Comparison of ENCODE assay signal across 14 cellular contexts in the genomic region with DNA sequence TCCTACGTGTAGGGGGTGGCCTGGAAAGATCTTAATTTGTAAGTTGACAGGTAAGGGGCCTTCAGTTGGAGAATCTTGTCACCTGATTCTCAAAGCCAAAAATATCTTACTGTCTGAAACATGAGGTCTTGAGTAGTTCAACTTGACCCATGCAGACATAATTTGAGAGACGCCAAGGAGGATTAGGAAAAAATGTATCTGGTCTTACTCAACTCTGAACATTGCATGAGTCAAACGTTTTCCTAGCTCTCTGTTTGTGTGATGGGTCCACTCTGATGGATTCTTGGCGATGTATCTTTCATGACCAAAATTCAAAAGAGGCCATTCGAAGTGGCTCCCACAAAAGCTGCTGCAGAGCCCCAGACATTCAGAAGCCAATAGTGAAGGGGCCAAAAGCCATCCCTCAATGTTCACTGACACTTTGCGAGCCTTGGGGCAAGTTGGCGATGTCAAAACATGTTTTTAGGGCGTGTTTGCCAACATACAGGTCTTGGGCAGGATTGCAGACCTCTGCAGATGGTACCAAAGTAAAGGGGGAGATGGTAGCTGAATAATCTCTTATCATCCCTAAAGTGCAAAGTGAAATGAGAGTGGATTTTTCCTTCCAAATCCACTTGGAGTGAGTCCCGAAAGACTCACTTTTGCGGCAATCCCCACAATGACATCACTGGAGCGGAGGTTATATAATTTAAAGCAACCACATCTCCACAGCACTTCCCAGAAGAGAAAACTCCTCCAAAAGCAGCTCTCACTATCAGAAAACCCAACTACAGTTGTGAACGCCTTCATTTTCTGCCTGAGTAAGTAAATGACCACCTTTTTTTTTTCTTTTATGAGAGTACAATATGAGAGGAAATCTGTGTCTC. TPM values are rescaled to one million over a fixed set of nuclear protein-coding genes. Genes with fewer than 3 reads are reported as not detected.
DNase-seq lines count a peak whose midpoint lies in the region; ATAC-seq, FAIRE-seq and TF ChIP-seq lines count a peak whose summit lies in the region.
"Had no signal": no experiment of that assay in that cellular context is flagged by ENCODE, and none has a peak within 500 bp of the region (broad histone marks: within the 10 kb centered on the region; RNA-seq: fewer than 3 reads in every experiment).

TSS of gene BDKRB1 (plus strand) at position 710 of the 866 bp plus-strand sequence. CDS start 7,473 bp downstream, outside the sequence.

- intact Hi-C loops in esophagus squamous epithelium (cut with DNase I), result no loop called here
- intact Hi-C loops in pancreas (cut with DNase I), result no loop called here
- intact Hi-C loops in lower leg skin (cut with DNase I; ENCODE audit: low total_unique reads), result no loop called here

- H3K27ac ChIP-seq in Peyer's patch, result peak within 1 kb of the TSS in 3 of 4 donors; percentile 25 to 76 (median 51)
- peak within 1 kb of the TSS; percentile 76 to 91 (median 88) for H3K27ac ChIP-seq in esophagus squamous epithelium
- no peak within 1 kb of the TSS for H3K27ac ChIP-seq in pancreas

- 22 to 40% methylated on average over 12 of the region's 12 CpGs for WGBS in esophagus squamous epithelium, 2 donors
- 73 to 82% methylated on average over 12 of the region's 12 CpGs for WGBS in pancreas, 2 donors
- WGBS in lower leg skin, 2 donors, result 40 to 42% methylated on average over 12 of the region's 12 CpGs

- peak; percentile 47 for FAIRE-seq in pancreas (lab: Jason Lieb, UNC)

- TF ChIP-seq CTCF in AG09319 (IDR thresholded peaks at IDR 0.05; ENCODE audit: low read depth, low read length), result no peak
- TF ChIP-seq CTCF in Peyer's patch (IDR thresholded peaks at IDR 0.05), result no peak
- no peak for TF ChIP-seq CTCF in esophagus squamous epithelium (IDR thresholded peaks at IDR 0.05)
- no peak for TF ChIP-seq CTCF in pancreas (IDR thresholded peaks at IDR 0.05)
- no peak for TF ChIP-seq CTCF in lower leg skin (IDR thresholded peaks at IDR 0.05)

- ATAC-seq in pancreas (peak in 3 of 4 donors; percentile 28 to 51 (median 45)), GM18502 (IDR thresholded peaks at IDR 0.05; ENCODE audit: poor library complexity, unreplicated experiment) (no peak)

- H3K27me3 ChIP-seq in Peyer's patch, result no peaks in the 10 kb centered on the region
- H3K27me3 ChIP-seq in esophagus squamous epithelium, result no peaks in the 10 kb centered on the region
- H3K27me3 ChIP-seq in pancreas, result no peaks in the 10 kb centered on the region

- peaks cover 0 to 4% (median 0%) of the 10 kb centered on the region in 4 donors for H3K4me1 ChIP-seq in Peyer's patch
- H3K4me1 ChIP-seq in esophagus squamous epithelium, result peaks cover 8 to 79% (median 30%) of the 10 kb centered on the region in 3 donors
- H3K4me1 ChIP-seq in pancreas, result peaks cover 0 to under 1% (median 0%) of the 10 kb centered on the region in 3 donors

- peak; percentile 73 for DNase-seq in AG09319 (ENCODE audit: extremely low read depth, low read depth)
- DNase-seq in Peyer's patch, result peak in 1 of 3 donors; percentile 25
- DNase-seq in esophagus squamous epithelium (lab: John Stamatoyannopoulos, UW), result no peak
- DNase-seq in pancreas, result no peak
- no peak for DNase-seq in lower leg skin (ENCODE audit: low spot score in 2 of 2)
- DNase-seq in NCI-H446 (lab: John Stamatoyannopoulos, UW), result no peak
- DNase-seq in T-helper 1 cell, result no peak
- DNase-seq: activated naive CD4-positive, alpha-beta T cell treated with Interleukin-2 at 50 U/mL for 16 hours; cortex of kidney; naive B cell; NCI-H510A; stimulated activated naive CD4-positive, alpha-beta T cell had no signal

- H3K36me3 ChIP-seq in Peyer's patch (no peaks in the 10 kb centered on the region), esophagus squamous epithelium (no peaks in the 10 kb centered on the region), pancreas (no peaks in the 10 kb centered on the region)

- no peaks in the 10 kb centered on the region for H3K9me3 ChIP-seq in Peyer's patch
- H3K9me3 ChIP-seq in esophagus squamous epithelium, result no peaks in the 10 kb centered on the region
- H3K9me3 ChIP-seq in pancreas, result no peaks in the 10 kb centered on the region

- TF ChIP-seq POLR2A in Peyer's patch (IDR thresholded peaks at IDR 0.05), result no peak
- no peak for TF ChIP-seq POLR2A in esophagus squamous epithelium (IDR thresholded peaks at IDR 0.05)
- TF ChIP-seq POLR2A in lower leg skin (IDR thresholded peaks at IDR 0.05), result no peak

- H3K4me3 ChIP-seq in Peyer's patch (no peak within 1 kb of the TSS), esophagus squamous epithelium (peak within 1 kb of the TSS in 3 of 4 donors; percentile 11 to 25 (median 25)), pancreas (no peak within 1 kb of the TSS), lower leg skin (ENCODE audit: low read depth, poor library complexity, severe bottlenecking) (no peak within 1 kb of the TSS)

RNA-seq across cellular contexts. Expression of gene BDKRB1, which starts in this region (rescaled TPM):
- total RNA-seq in Peyer's patch (1 to 10 TPM; 2.2 to 3.4 (median 2.8) TPM), esophagus squamous epithelium (10 to 100 TPM in 1 of 4 donors, 1 to 10 TPM in 3; 4.0 to 12.2 (median 5.7) TPM), pancreas (under 1 TPM; 0.12 to 0.92 (median 0.50) TPM), lower leg skin (1 to 10 TPM in 3 of 4 donors, under 1 TPM in 1; 0.91 to 5.4 (median 1.8) TPM)
- polyA plus RNA-seq in pancreas, result 1 to 10 TPM; 3.0 to 4.5 TPM
- polyA plus RNA-seq: CD14-positive monocyte had no signal

Comparison
In these comparisons a context has a peak if more than half of its experiments do, and no peak if none do; other contexts are left out.
1. H3K27ac ChIP-seq: peak in Peyer's patch (3 of 4) and esophagus squamous epithelium (4 of 4); none in pancreas (0 of 4).
2. H3K4me3 ChIP-seq: peak in esophagus squamous epithelium (3 of 4); none in Peyer's patch (0 of 4), pancreas (0 of 4) and lower leg skin (single experiment).